In the genomic region with DNA sequence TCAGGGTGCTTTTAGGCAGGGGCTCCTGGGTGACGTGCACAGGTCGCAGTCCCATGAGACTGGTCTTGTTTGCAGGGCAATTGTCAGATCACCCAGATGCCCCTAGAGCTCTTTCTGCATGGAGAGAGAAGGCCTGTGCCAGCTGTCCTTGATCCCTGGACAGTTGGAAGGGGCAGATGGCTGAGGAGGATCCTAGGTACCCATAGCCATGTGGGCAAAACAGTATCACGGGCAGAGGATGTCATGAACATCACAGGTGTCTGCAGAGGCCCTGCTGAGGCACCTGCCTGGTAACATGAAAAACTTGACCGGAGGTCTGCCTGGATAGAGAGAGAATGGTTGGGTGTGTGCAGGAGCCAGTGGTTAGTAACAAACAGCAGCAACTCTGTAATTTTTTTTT, we compare ENCODE assay signal across 22 cellular contexts.
"Had no signal": no experiment of that assay in that cellular context is flagged by ENCODE, and none has a peak within 500 bp of the region (broad histone marks: within the 10 kb centered on the region; RNA-seq: fewer than 3 reads in every experiment).

No MANE protein-coding gene starts in this region.

- H3K4me3 ChIP-seq: left ventricle myocardium inferior, lung, neural progenitor cell, ovary, right atrium auricular region, right lobe of liver, smooth muscle cell, tibial nerve, uterus had no signal

- H3K27ac ChIP-seq: left ventricle myocardium inferior, neural progenitor cell, ovary, right atrium auricular region, right lobe of liver, tibial nerve, uterus had no signal

- ATAC-seq: natural killer cell; right lobe of liver; stimulated activated memory B cell treated with anti-CD40 and anti-IgM and Interleukin-4, amounts not matched to agents 10 μg/mL and 1 μg/mL and 100 μg/mL, for 72 hours; stimulated activated naive CD8-positive, alpha-beta T cell treated with anti-CD3 and anti-CD28 coated beads, Interleukin-15, amount 100 ng/mL, for 72 hours had no signal

- H3K9ac ChIP-seq: neural progenitor cell had no signal

- H3K27me3 ChIP-seq: neural progenitor cell, ovary, right atrium auricular region, right lobe of liver, tibial nerve, uterus had no signal

- H3K4me1 ChIP-seq: left ventricle myocardium inferior, neural progenitor cell, right atrium auricular region, right lobe of liver, uterus had no signal

- H3K9me3 ChIP-seq: ovary, right atrium auricular region, right lobe of liver, tibial nerve, uterus had no signal

- H3K36me3 ChIP-seq: left ventricle myocardium inferior, neural progenitor cell, ovary, right atrium auricular region, right lobe of liver, uterus had no signal

- DNase-seq: islet precursor cell; left ventricle myocardium inferior; mesendoderm; naive B cell; natural killer cell; nephron progenitor cell; ovary; right lobe of liver; stimulated activated CD4-positive, alpha-beta T cell treated with anti-CD3 and anti-CD28 coated beads, Interleukin-1b, Interleukin-23, amount 100 ng/mL, for 48 hours; stimulated activated CD4-positive, alpha-beta T cell treated with anti-CD3 and anti-CD28 coated beads, Interleukin-2, amount 100 ng/mL, for 48 hours; stimulated activated CD4-positive, alpha-beta T cell treated with anti-CD3 and anti-CD28 coated beads, Interleukin-4, amount 100 ng/mL, for 4 hours; stimulated activated CD8-positive, alpha-beta memory T cell treated with anti-CD3 and anti-CD28 coated beads, Interleukin-4, amount 100 ng/mL, for 48 hours; stimulated activated naive CD4-positive, alpha-beta T cell treated with Interleukin-2 at 50 U/mL for 16 hours; stimulated activated naive CD8-positive, alpha-beta T cell treated with anti-CD3 and anti-CD28 coated beads, Interleukin-15, amount 100 ng/mL, for 72 hours; substantia nigra; uterus had no signal

- H3K4me2 ChIP-seq: neural progenitor cell, smooth muscle cell had no signal

- H2AFZ ChIP-seq: neural progenitor cell had no signal
